Comparison of ENCODE assay signal across 8 cellular contexts in genomic region chrX:76428243-76429130, GRCh38. TPM values are rescaled to one million over a fixed set of nuclear protein-coding genes. Genes with fewer than 3 reads are reported as not detected.
A peak's percentile ranks its signal among the peaks of the same experiment; 100 is the strongest.
DNase-seq lines count a peak whose midpoint lies in the region; ATAC-seq, FAIRE-seq and TF ChIP-seq lines count a peak whose summit lies in the region.

No MANE protein-coding gene starts in this region.

- H3K36me3 ChIP-seq in body of pancreas (replicated peaks in 1 of 2; ENCODE audit: insufficient read depth in 1 of 2, low read depth in 2 of 2), result no peaks in the 10 kb centered on the region

- peak; percentile 72 for FAIRE-seq in GM12891 (lab: Jason Lieb, UNC)

- H3K27ac ChIP-seq in body of pancreas, result peak overlapping the region in 3 of 4 donors; percentile 22 to 69 (median 62)
- peak overlapping the region; percentile 32 for H3K27ac ChIP-seq in layer of hippocampus (ENCODE audit: low read depth, low read length)

- no peaks in the 10 kb centered on the region for H3K9me3 ChIP-seq in body of pancreas

- TF ChIP-seq POLR2A in GM12891 (IDR thresholded peaks at IDR 0.05; ENCODE audit: low read depth, low read length) (no peak), body of pancreas (IDR thresholded peaks at IDR 0.05) (no peak)

- WGBS in body of pancreas, 2 donors, result 36% methylated on average over 5 of the region's 60 CpGs; no CpG with 5 or more reads in 1 of the 2 donors

- ATAC-seq in HG02678 (IDR thresholded peaks at IDR 0.05; ENCODE audit: unreplicated experiment) (peak; percentile 38), SK-N-SH treated with all-trans-retinoic acid at 6 μM for 48 hours (peak; percentile 66), body of pancreas (peak; percentile 62)

- H3K27me3 ChIP-seq in body of pancreas (no peaks in the 10 kb centered on the region), layer of hippocampus (ENCODE audit: control insufficient read depth, insufficient read depth, low read length) (no peaks in the 10 kb centered on the region)

- H3K4me1 ChIP-seq in body of pancreas, result peaks cover 5% of the 10 kb centered on the region

- no peak for TF ChIP-seq CTCF in body of pancreas (IDR thresholded peaks at IDR 0.05)

- DNase-seq in GM12891 (ENCODE audit: insufficient read length, low spot score) (no peak), body of pancreas (peak; percentile 6 to 32 (median 18)), DMS79 treated with DMSO at 0.1 percent for 48 hours (lab: John Stamatoyannopoulos, UW) (no peak), T1000 (lab: John Stamatoyannopoulos, UW) (no peak)
- DNase-seq in stimulated activated CD4-positive, alpha-beta T cell treated with anti-CD3 and anti-CD28 coated beads, TNF-alpha, amount 100 ng/mL, for 24 hours (ENCODE audit: low read depth in 3 of 3), result peak in 2 of 3 experiments; percentile 1 to 11

- peak overlapping the region; percentile 31 to 56 for H3K4me3 ChIP-seq in body of pancreas

- intact Hi-C loops in body of pancreas (cut with DNase I), result no loop called here

TF ChIP-seq in GM12891, 5 proteins besides CTCF, POLR2A, EP300 and RAD21:
- no peak for TF ChIP-seq PAX5 (IDR thresholded peaks at IDR 0.05; ENCODE audit: insufficient read depth, low read length, severe bottlenecking)
- TF ChIP-seq POLR2AphosphoS5 (IDR thresholded peaks at IDR 0.05; ENCODE audit: low read depth, low read length), result no peak
- TF ChIP-seq TAF1 (IDR thresholded peaks at IDR 0.05; ENCODE audit: low read depth, low read length), result no peak
- no peak for TF ChIP-seq SPI1 (IDR thresholded peaks at IDR 0.05; ENCODE audit: low read depth, low read length)
- TF ChIP-seq POU2F2 (IDR thresholded peaks at IDR 0.05; ENCODE audit: low read depth, low read length), result no peak

TF ChIP-seq in SK-N-SH treated with all-trans-retinoic acid at 6 μM for 48 hours, 23 proteins besides CTCF, POLR2A, EP300 and RAD21:
- TF ChIP-seq PPARA (CRISPR knock-in tag; IDR thresholded peaks at IDR 0.05; ENCODE audit: borderline replicate concordance) (no peak), ZFP3 (CRISPR knock-in tag; IDR thresholded peaks at IDR 0.05) (no peak), ARNTL (CRISPR knock-in tag; IDR thresholded peaks at IDR 0.05; ENCODE audit: borderline replicate concordance, low read depth) (no peak), SNAI2 (CRISPR knock-in tag; IDR thresholded peaks at IDR 0.05) (no peak), GLIS3 (CRISPR knock-in tag; IDR thresholded peaks at IDR 0.05) (no peak), ISL1 (CRISPR knock-in tag; IDR thresholded peaks at IDR 0.05) (no peak)
- TF ChIP-seq, protein P1, sequence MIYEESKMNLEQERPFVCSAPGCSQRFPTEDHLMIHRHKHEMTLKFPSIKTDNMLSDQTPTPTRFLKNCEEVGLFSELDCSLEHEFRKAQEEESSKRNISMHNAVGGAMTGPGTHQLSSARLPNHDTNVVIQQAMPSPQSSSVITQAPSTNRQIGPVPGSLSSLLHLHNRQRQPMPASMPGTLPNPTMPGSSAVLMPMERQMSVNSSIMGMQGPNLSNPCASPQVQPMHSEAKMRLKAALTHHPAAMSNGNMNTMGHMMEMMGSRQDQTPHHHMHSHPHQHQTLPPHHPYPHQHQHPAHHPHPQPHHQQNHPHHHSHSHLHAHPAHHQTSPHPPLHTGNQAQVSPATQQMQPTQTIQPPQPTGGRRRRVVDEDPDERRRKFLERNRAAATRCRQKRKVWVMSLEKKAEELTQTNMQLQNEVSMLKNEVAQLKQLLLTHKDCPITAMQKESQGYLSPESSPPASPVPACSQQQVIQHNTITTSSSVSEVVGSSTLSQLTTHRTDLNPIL (CRISPR knock-in tag; IDR thresholded peaks at IDR 0.05; ENCODE audit: low read depth), result no peak
- TF ChIP-seq, protein P2, sequence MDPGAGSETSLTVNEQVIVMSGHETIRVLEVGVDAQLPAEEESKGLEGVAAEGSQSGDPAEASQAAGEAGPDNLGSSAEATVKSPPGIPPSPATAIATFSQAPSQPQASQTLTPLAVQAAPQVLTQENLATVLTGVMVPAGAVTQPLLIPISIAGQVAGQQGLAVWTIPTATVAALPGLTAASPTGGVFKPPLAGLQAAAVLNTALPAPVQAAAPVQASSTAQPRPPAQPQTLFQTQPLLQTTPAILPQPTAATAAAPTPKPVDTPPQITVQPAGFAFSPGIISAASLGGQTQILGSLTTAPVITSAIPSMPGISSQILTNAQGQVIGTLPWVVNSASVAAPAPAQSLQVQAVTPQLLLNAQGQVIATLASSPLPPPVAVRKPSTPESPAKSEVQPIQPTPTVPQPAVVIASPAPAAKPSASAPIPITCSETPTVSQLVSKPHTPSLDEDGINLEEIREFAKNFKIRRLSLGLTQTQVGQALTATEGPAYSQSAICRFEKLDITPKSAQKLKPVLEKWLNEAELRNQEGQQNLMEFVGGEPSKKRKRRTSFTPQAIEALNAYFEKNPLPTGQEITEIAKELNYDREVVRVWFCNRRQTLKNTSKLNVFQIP (CRISPR knock-in tag; IDR thresholded peaks at IDR 0.05; ENCODE audit: borderline replicate concordance, low read depth), result no peak

RNA-seq across cellular contexts. Expression of gene MAGEE1, which starts 1.0 kb away (rescaled TPM):
- 0.26 TPM for polyA plus RNA-seq in GM12891 (2012; ENCODE audit: low read depth, missing spikeins)
- total RNA-seq in body of pancreas, result 1 to 10 TPM; 2.3 to 5.9 TPM

Comparison
In these comparisons a context has a peak if more than half of its experiments do, and no peak if none do; other contexts are left out.
1. DNase-seq: peak in body of pancreas (4 of 4) and stimulated activated CD4-positive, alpha-beta T cell treated with anti-CD3 and anti-CD28 coated beads, TNF-alpha, amount 100 ng/mL, for 24 hours (2 of 3); none in GM12891 (single experiment), DMS79 treated with DMSO at 0.1 percent for 48 hours (single experiment) and T1000 (single experiment).
2. Peak in every context shown above with its lines, with median percentiles within 50 percentile points of each other: ATAC-seq.